Comparison of ENCODE assay signal across 1 cellular context in the genomic region with DNA sequence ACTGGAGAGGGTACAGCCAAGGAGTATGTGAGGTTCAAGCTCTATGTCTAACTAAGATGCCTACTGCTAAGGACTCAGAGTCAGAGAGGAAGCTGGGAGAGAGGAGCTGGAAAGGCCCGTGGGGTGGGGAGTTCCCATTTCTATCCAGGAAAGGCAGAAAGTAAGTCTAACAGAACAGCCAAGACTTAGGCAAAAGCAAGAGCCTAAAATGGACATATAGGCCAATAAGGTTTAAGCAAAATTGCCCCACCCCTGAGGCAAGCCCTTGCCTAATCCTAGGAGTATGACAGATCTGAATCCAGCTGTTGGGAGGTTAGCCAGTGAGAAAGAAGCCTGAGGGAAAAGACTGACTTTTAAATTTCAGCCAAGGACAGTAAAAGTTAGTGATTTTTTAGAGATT.
TF ChIP-seq lines count a peak whose summit lies in the region.

No MANE protein-coding gene starts in this region.

TF ChIP-seq in K562, 482 proteins besides CTCF, POLR2A, EP300 and RAD21:
- TF ChIP-seq POLR2B (IDR thresholded peaks at IDR 0.05; ENCODE audit: low read depth, partially characterized antibody) (no peak), MAZ (CRISPR knock-in tag; conservative IDR thresholded peaks at IDR 0.05 in 1 of 2, IDR thresholded peaks at IDR 0.05 in 1 of 2) (no peak), CEBPB (tag; IDR thresholded peaks at IDR 0.05) (0 out of 2 replicates have a peak, but pooled peaks have one; percentile 28), HDGF (IDR thresholded peaks at IDR 0.05) (no peak)
